ENCODE assay signal across 11 cellular contexts in the genomic region with DNA sequence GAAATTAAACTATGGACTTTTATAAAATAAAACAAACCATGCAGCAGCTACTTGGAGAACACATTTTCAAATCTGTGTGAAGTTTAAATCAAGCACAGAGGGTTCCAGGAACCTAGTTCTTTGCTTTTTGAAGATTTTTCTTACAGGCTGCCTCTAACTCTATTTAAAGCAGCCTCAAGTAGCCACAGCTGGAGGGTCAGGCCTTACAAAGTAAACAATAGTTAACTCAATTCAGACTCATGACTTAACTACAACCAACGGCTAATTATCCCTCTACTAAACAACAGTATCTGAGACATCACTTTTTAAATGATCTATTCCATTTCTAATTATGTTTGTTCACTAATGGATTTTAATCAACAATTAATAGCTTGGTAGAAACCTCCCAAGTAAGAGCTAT. TPM values are rescaled to one million over a fixed set of nuclear protein-coding genes. Genes with fewer than 3 reads are reported as not detected.
DNase-seq lines count a peak whose midpoint lies in the region; ATAC-seq, FAIRE-seq and TF ChIP-seq lines count a peak whose summit lies in the region.
"Had no signal": no experiment of that assay in that cellular context is flagged by ENCODE, and none has a peak within 500 bp of the region (broad histone marks: within the 10 kb centered on the region; RNA-seq: fewer than 3 reads in every experiment).

No MANE protein-coding gene starts in this region.

- H3K4me3 ChIP-seq in breast epithelium, result no peak overlapping the region
- H3K4me3 ChIP-seq in mesodermal cell (ENCODE audit: extremely low read depth, insufficient read depth, low read length, poor library complexity, severe bottlenecking), result no peak overlapping the region
- no peak overlapping the region for H3K4me3 ChIP-seq in upper lobe of left lung
- no peak overlapping the region for H3K4me3 ChIP-seq in pancreas
- no peak overlapping the region for H3K4me3 ChIP-seq in A673 (ENCODE audit: low read depth, low read length, poor library complexity, severe bottlenecking)

- CTCF ChIA-PET in MCF 10A (lab: Yijun Ruan, JAX) (interaction anchor here (0.6 to 2.6 kb wide), 9 partner anchors 11 to 336 kb away, joined by 3 to 16 read pairs (median 3); no protein-coding TSS in a partner anchor), A673 (lab: Charles Lee) (no interaction called here)

- TF ChIP-seq POLR2A in breast epithelium (IDR thresholded peaks at IDR 0.05) (no peak), upper lobe of left lung (IDR thresholded peaks at IDR 0.05) (no peak)

- DNase-seq in breast epithelium (ENCODE audit: low spot score in 2 of 2) (no peak), MCF 10A (ENCODE audit: unreplicated experiment) (no peak), upper lobe of left lung (peak in 1 of 2 donors; percentile 66), pancreas (no peak), A673 (ENCODE audit: low spot score) (no peak), epidermal melanocyte (ENCODE audit: insufficient read length, low spot score) (no peak)
- DNase-seq in activated T-helper 2 cell treated with anti-CD3 and anti-CD28 coated beads, Interferon-gamma antibody, Interleukin-2, Interleukin-4, amounts not matched to agents 10 μg/mL and 5 μg/mL and 100 μg/mL, durations not matched to agents 14 hours and 24 hours and 36 hours (ENCODE audit: low spot score), result no peak
- DNase-seq: activated CD4-positive, alpha-beta T cell treated with anti-CD3 and anti-CD28 coated beads, Interleukin-2, amount 50 U/mL, for 48 hours; amniotic stem cell; NCI-H524 treated with DMSO at 0.1 percent for 48 hours had no signal

- FAIRE-seq in pancreas (lab: Jason Lieb, UNC), result no peak

- no peak overlapping the region for H3K4me3 Mint-ChIP-seq in MCF 10A (ENCODE audit: unreplicated experiment)
- H3K4me3 Mint-ChIP-seq in activated T-helper 2 cell treated with anti-CD3 and anti-CD28 coated beads, Interferon-gamma antibody, Interleukin-2, Interleukin-4, amounts not matched to agents 10 μg/mL and 5 μg/mL and 100 μg/mL, durations not matched to agents 14 hours and 24 hours and 36 hours (ENCODE audit: low read depth), result no peak overlapping the region

- peaks cover 9% of the 10 kb centered on the region for H3K36me3 Mint-ChIP-seq in MCF 10A (ENCODE audit: insufficient read depth, unreplicated experiment)
- peaks cover 39% of the 10 kb centered on the region for H3K36me3 Mint-ChIP-seq in activated T-helper 2 cell treated with anti-CD3 and anti-CD28 coated beads, Interferon-gamma antibody, Interleukin-2, Interleukin-4, amounts not matched to agents 10 μg/mL and 5 μg/mL and 100 μg/mL, durations not matched to agents 14 hours and 24 hours and 36 hours (ENCODE audit: low read depth)

- POLR2A ChIA-PET in MCF 10A (lab: Yijun Ruan, JAX), result interaction anchor here (1.1 to 1.8 kb wide), 5 partner anchors 8 to 62 kb away, joined by 3 to 5 read pairs (median 5); partner anchors contain the start of gene LRIG1
- POLR2A ChIA-PET in A673 (lab: Charles Lee; ENCODE audit: low non-redundant PET), result no interaction called here

- no peaks in the 10 kb centered on the region for H3K9me3 Mint-ChIP-seq in MCF 10A (ENCODE audit: unreplicated experiment)
- no peaks in the 10 kb centered on the region for H3K9me3 Mint-ChIP-seq in activated T-helper 2 cell treated with anti-CD3 and anti-CD28 coated beads, Interferon-gamma antibody, Interleukin-2, Interleukin-4, amounts not matched to agents 10 μg/mL and 5 μg/mL and 100 μg/mL, durations not matched to agents 14 hours and 24 hours and 36 hours

- BruUV-seq in MCF 10A (replicated peaks; lab: Mats Ljungman, UMichigan) (no TSS peak), A673 (replicated peaks; lab: Mats Ljungman, UMichigan) (no TSS peak)

- H3K36me3 ChIP-seq in breast epithelium (no peaks in the 10 kb centered on the region), mesodermal cell (ENCODE audit: control insufficient read depth, insufficient read depth, low read length) (no peaks in the 10 kb centered on the region), upper lobe of left lung (no peaks in the 10 kb centered on the region), pancreas (no peaks in the 10 kb centered on the region), A673 (ENCODE audit: insufficient read depth, low read length, poor library complexity, severe bottlenecking) (no peaks in the 10 kb centered on the region)

- peaks cover 40% of the 10 kb centered on the region for H3K4me1 Mint-ChIP-seq in MCF 10A (ENCODE audit: insufficient read depth, unreplicated experiment)
- H3K4me1 Mint-ChIP-seq in activated T-helper 2 cell treated with anti-CD3 and anti-CD28 coated beads, Interferon-gamma antibody, Interleukin-2, Interleukin-4, amounts not matched to agents 10 μg/mL and 5 μg/mL and 100 μg/mL, durations not matched to agents 14 hours and 24 hours and 36 hours (ENCODE audit: low read depth), result peaks cover 85% of the 10 kb centered on the region

- ATAC-seq in upper lobe of left lung (ENCODE audit: low FRiP score in 2 of 2) (no peak), pancreas (no peak)

- H3K27ac Mint-ChIP-seq in MCF 10A (ENCODE audit: low read depth, unreplicated experiment), result no peak overlapping the region
- H3K27ac Mint-ChIP-seq in activated T-helper 2 cell treated with anti-CD3 and anti-CD28 coated beads, Interferon-gamma antibody, Interleukin-2, Interleukin-4, amounts not matched to agents 10 μg/mL and 5 μg/mL and 100 μg/mL, durations not matched to agents 14 hours and 24 hours and 36 hours, result peak overlapping the region; percentile 26

- no peaks in the 10 kb centered on the region for H3K27me3 Mint-ChIP-seq in MCF 10A (ENCODE audit: insufficient read depth, unreplicated experiment)
- H3K27me3 Mint-ChIP-seq in activated T-helper 2 cell treated with anti-CD3 and anti-CD28 coated beads, Interferon-gamma antibody, Interleukin-2, Interleukin-4, amounts not matched to agents 10 μg/mL and 5 μg/mL and 100 μg/mL, durations not matched to agents 14 hours and 24 hours and 36 hours (ENCODE audit: low read depth), result no peaks in the 10 kb centered on the region

- H3K27ac ChIP-seq in breast epithelium (peak overlapping the region; percentile 66 to 93), mesodermal cell (ENCODE audit: low read depth, low read length, severe bottlenecking) (peak overlapping the region; percentile 17), upper lobe of left lung (peak overlapping the region; percentile 4 to 75 (median 64)), pancreas (peak overlapping the region in 2 of 4 donors; percentile 64 to 99), A673 (ENCODE audit: low read depth, low read length, poor library complexity, severe bottlenecking) (no peak overlapping the region)

- intact Hi-C loops in breast epithelium (cut with DNase I; ENCODE audit: low total_unique reads), result no loop called here
- intact Hi-C loops in MCF 10A (cut with micrococcal nuclease), result no loop called here
- intact Hi-C loops in activated T-helper 2 cell treated with anti-CD3 and anti-CD28 coated beads, Interferon-gamma antibody, Interleukin-2, Interleukin-4, amounts not matched to agents 10 μg/mL and 5 μg/mL and 100 μg/mL, durations not matched to agents 14 hours and 24 hours and 36 hours (cut with micrococcal nuclease), result loop anchor here (1.0 kb wide), 2 partner anchors 7 to 10 kb away; no protein-coding TSS in a partner anchor
- intact Hi-C loops in pancreas (cut with DNase I), result loop anchor here in 1 of 3 donors (10.0 kb wide), 1 partner anchor 46 kb away; no protein-coding TSS in a partner anchor
- intact Hi-C loops in A673 (cut with micrococcal nuclease; ENCODE audit: unreplicated experiment), result loop anchor here (10.0 kb wide), 1 partner anchor 86 kb away; no protein-coding TSS in a partner anchor

- WGBS in mesodermal cell (ENCODE audit: insufficient coverage in 2 of 2), 2 experiments, result no CpG with 5 or more reads among the region's 1 CpG
- 33 to 38% methylated on average over 1 of the region's 1 CpG for WGBS in upper lobe of left lung, 2 donors
- 3 to 11% methylated on average over 1 of the region's 1 CpG for WGBS in pancreas, 2 donors

- H3K27me3 ChIP-seq in breast epithelium, result no peaks in the 10 kb centered on the region
- H3K27me3 ChIP-seq in upper lobe of left lung, result no peaks in the 10 kb centered on the region
- H3K27me3 ChIP-seq in pancreas, result no peaks in the 10 kb centered on the region
- no peaks in the 10 kb centered on the region for H3K27me3 ChIP-seq in A673 (replicated peaks; ENCODE audit: insufficient read depth, low read depth, low read length, poor library complexity)

- TF ChIP-seq CTCF in breast epithelium (IDR thresholded peaks at IDR 0.05) (no peak), MCF 10A (IDR thresholded peaks at IDR 0.05; ENCODE audit: unreplicated experiment) (no peak), upper lobe of left lung (IDR thresholded peaks at IDR 0.05) (no peak), pancreas (IDR thresholded peaks at IDR 0.05) (no peak), A673 (conservative IDR thresholded peaks at IDR 0.05; ENCODE audit: low read depth, low read length) (no peak)

- no peak for TF ChIP-seq EP300 in upper lobe of left lung (IDR thresholded peaks at IDR 0.05)

- H3K9me3 ChIP-seq in breast epithelium (no peaks in the 10 kb centered on the region), mesodermal cell (ENCODE audit: control insufficient read depth, low read length) (no peaks in the 10 kb centered on the region), upper lobe of left lung (no peaks in the 10 kb centered on the region), pancreas (no peaks in the 10 kb centered on the region), A673 (ENCODE audit: low read depth, low read length, poor library complexity, severe bottlenecking) (no peaks in the 10 kb centered on the region)

- H3K4me1 ChIP-seq in breast epithelium (peaks cover 3 to 44% of the 10 kb centered on the region in 2 donors), mesodermal cell (ENCODE audit: control insufficient read depth, insufficient read depth, low read length, poor library complexity, severe bottlenecking) (peaks cover 67% of the 10 kb centered on the region), upper lobe of left lung (peaks cover 56 to 92% (median 65%) of the 10 kb centered on the region in 4 donors), pancreas (peaks cover 67 to 78% (median 69%) of the 10 kb centered on the region in 3 donors), A673 (ENCODE audit: insufficient read depth, low read length, poor library complexity, severe bottlenecking) (peaks cover 17% of the 10 kb centered on the region)

RNA-seq across cellular contexts. Expression of gene LRIG1, which starts 9.8 kb away (rescaled TPM):
- total RNA-seq in breast epithelium (100 to 1,000 TPM in 2 of 3 donors, 10 to 100 TPM in 1; 66.1 to 227 (median 131) TPM), MCF 10A (2022) (15.2 and 17.2 TPM in 2 replicates), upper lobe of left lung (100 to 1,000 TPM in 2 of 6 donors, 10 to 100 TPM in 4; 45.2 to 119 (median 81.9) TPM), pancreas (100 to 1,000 TPM in 1 of 6 donors, 10 to 100 TPM in 5; 57.8 to 104 (median 80.5) TPM), A673 (2021) (24.1 and 24.9 TPM in 2 replicates)
- 42.5 and 47.9 TPM in 2 replicates for total RNA-seq in activated T-helper 2 cell treated with anti-CD3 and anti-CD28 coated beads, Interferon-gamma antibody, Interleukin-2, Interleukin-4, amounts not matched to agents 10 μg/mL and 5 μg/mL and 100 μg/mL, durations not matched to agents 14 hours and 24 hours and 36 hours
- polyA plus RNA-seq in mesodermal cell (2013, experiment 1 of 2), result 22.6 TPM
- polyA plus RNA-seq in mesodermal cell (2013, experiment 2 of 2), result 15.3 TPM
- 10 to 100 TPM; 32.7 to 35.8 TPM for polyA plus RNA-seq in pancreas

Comparison
In these comparisons a context has a peak if more than half of its experiments do, and no peak if none do; other contexts are left out.
1. intact Hi-C loops: an anchor here in activated T-helper 2 cell treated with anti-CD3 and anti-CD28 coated beads, Interferon-gamma antibody, Interleukin-2, Interleukin-4, amounts not matched to agents 10 μg/mL and 5 μg/mL and 100 μg/mL, durations not matched to agents 14 hours and 24 hours and 36 hours (1.0 kb wide) and A673 (10.0 kb wide); none called in breast epithelium and MCF 10A.